In genomic region chr3:108554233-108554632, GRCh38 we compare ENCODE assay signal across 1 cellular context.
TF ChIP-seq lines count a peak whose summit lies in the region.

No MANE protein-coding gene starts in this region.

TF ChIP-seq in IMR-90, 13 proteins besides CTCF, POLR2A, EP300 and RAD21:
- TF ChIP-seq RFX5 (IDR thresholded peaks at IDR 0.05; ENCODE audit: low read depth, low read length) (no peak), SMC3 (IDR thresholded peaks at IDR 0.05; ENCODE audit: low read depth, low read length) (no peak), MAFK (IDR thresholded peaks at IDR 0.05; ENCODE audit: low read depth, low read length) (no peak), NFE2L2 (IDR thresholded peaks at IDR 0.05; ENCODE audit: low read depth, low read length) (no peak), MAZ (IDR thresholded peaks at IDR 0.05; ENCODE audit: borderline replicate concordance, low read depth, low read length) (no peak), FOS (IDR thresholded peaks at IDR 0.05; ENCODE audit: low read depth, low read length) (no peak), CEBPB (IDR thresholded peaks at IDR 0.05; ENCODE audit: low read depth, low read length) (no peak), MXI1 (IDR thresholded peaks at IDR 0.05; ENCODE audit: borderline replicate concordance, low read depth, low read length) (no peak), USF2 (IDR thresholded peaks at IDR 0.05; ENCODE audit: low read depth, low read length) (no peak), CHD1 (IDR thresholded peaks at IDR 0.05; ENCODE audit: low read depth, low read length) (no peak), BHLHE40 (IDR thresholded peaks at IDR 0.05; ENCODE audit: low read depth, low read length) (no peak), ELK1 (IDR thresholded peaks at IDR 0.05; ENCODE audit: borderline replicate concordance, low read depth, low read length) (no peak), RCOR1 (IDR thresholded peaks at IDR 0.05; ENCODE audit: insufficient replicate concordance, low read length) (no peak)
